24 cellular contexts compared by ENCODE assay signal in the genomic region with DNA sequence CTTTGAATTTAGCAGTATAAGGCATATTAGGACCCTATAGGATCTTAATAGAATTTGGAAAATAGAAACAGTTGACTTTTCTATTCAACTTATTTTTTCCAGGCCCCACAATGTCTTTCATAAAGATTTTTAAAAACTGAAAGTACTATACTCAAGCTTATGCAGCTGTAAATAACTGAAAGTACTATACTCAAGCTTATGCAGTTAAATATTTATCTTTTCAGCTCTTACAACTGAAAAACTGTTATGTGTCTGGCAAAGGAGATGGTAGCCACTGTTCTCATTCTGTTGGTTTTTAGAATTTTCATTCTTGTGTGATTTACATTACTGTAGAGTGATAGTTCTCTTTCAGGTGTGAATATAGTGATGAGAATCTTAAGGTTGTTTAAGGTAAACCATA. TPM values are rescaled to one million over a fixed set of nuclear protein-coding genes. Genes with fewer than 3 reads are reported as not detected.
A peak's percentile ranks its signal among the peaks of the same experiment; 100 is the strongest.
DNase-seq lines count a peak whose midpoint lies in the region; ATAC-seq, FAIRE-seq and TF ChIP-seq lines count a peak whose summit lies in the region.
"Had no signal": no experiment of that assay in that cellular context is flagged by ENCODE, and none has a peak within 500 bp of the region (broad histone marks: within the 10 kb centered on the region; RNA-seq: fewer than 3 reads in every experiment).

No MANE protein-coding gene starts in this region.

- H3K27ac Mint-ChIP-seq in nephron = peak overlapping the region; percentile 66 to 96 (median 92)
- H3K27ac Mint-ChIP-seq: activated naive CD8-positive, alpha-beta T cell treated with anti-CD3 and anti-CD28 coated beads, Interleukin-2, amount 10 ng/mL, durations not matched to agents 7 days and 5 days; T-helper 1 cell treated with Interleukin-12 subunit alpha and Interleukin-12 subunit beta and Interleukin-4 antibody, amounts not matched to agents 30 μg/mL and 1 μg/mL, for 36 hours had no signal

- TF ChIP-seq CTCF in VCaP (conservative IDR thresholded peaks at IDR 0.05) (no peak), nephron (IDR thresholded peaks at IDR 0.05; ENCODE audit: unreplicated experiment in 3 of 3) (no peak)

- ATAC-seq in GM21619 (IDR thresholded peaks at IDR 0.05; ENCODE audit: unreplicated experiment) = peak; percentile 70
- ATAC-seq: left cardiac atrium; naive thymus-derived CD8-positive, alpha-beta T cell; sciatic nerve had no signal

- FAIRE-seq in GM12892 (lab: Jason Lieb, UNC) = peak; percentile 33

- DNase-seq in GM12892 (ENCODE audit: insufficient read length) (no peak), NCI-H748 (lab: John Stamatoyannopoulos, UW; ENCODE audit: unreplicated experiment) (no peak)
- DNase-seq in activated CD8-positive, alpha-beta memory T cell treated with anti-CD3 and anti-CD28 coated beads, Interleukin-2, amount 50 U/mL, for 4 hours = no peak
- no peak for DNase-seq in effector CD8-positive, alpha-beta T cell (lab: John Stamatoyannopoulos, UW)
- DNase-seq in stimulated activated naive CD4-positive, alpha-beta T cell (lab: John Stamatoyannopoulos, UW) = no peak
- DNase-seq: ACHN; activated effector memory CD4-positive, alpha-beta T cell treated with Interleukin-2 at 50 U/mL for 16 hours; activated naive CD8-positive, alpha-beta T cell treated with anti-CD3 and anti-CD28 coated beads, Interleukin-2, amount 10 ng/mL, durations not matched to agents 7 days and 5 days; COR-L47; DND-41; effector memory CD4-positive, alpha-beta T cell; esophagus squamous epithelium; KBM-7; left cardiac atrium; naive thymus-derived CD8-positive, alpha-beta T cell; NCI-H524 treated with DMSO at 0.1 percent for 48 hours; posterior cingulate gyrus; uterus had no signal

- H3K4me3 Mint-ChIP-seq in nephron = no peak overlapping the region
- H3K4me3 Mint-ChIP-seq: activated naive CD8-positive, alpha-beta T cell treated with anti-CD3 and anti-CD28 coated beads, Interleukin-2, amount 10 ng/mL, durations not matched to agents 7 days and 5 days; T-helper 1 cell treated with Interleukin-12 subunit alpha and Interleukin-12 subunit beta and Interleukin-4 antibody, amounts not matched to agents 30 μg/mL and 1 μg/mL, for 36 hours had no signal

- peak overlapping the region; percentile 65 for H3K27ac ChIP-seq in VCaP
- H3K27ac ChIP-seq: BLaER1, esophagus squamous epithelium had no signal

- no peaks in the 10 kb centered on the region for H3K9me3 Mint-ChIP-seq in nephron
- H3K9me3 Mint-ChIP-seq: naive thymus-derived CD8-positive, alpha-beta T cell; T-helper 1 cell treated with Interleukin-12 subunit alpha and Interleukin-12 subunit beta and Interleukin-4 antibody, amounts not matched to agents 30 μg/mL and 1 μg/mL, for 36 hours had no signal

- H3K36me3 Mint-ChIP-seq in nephron (ENCODE audit: low read depth) = peaks cover 3% of the 10 kb centered on the region

- TF ChIP-seq POLR2A in GM12892 (IDR thresholded peaks at IDR 0.05; ENCODE audit: low read depth, low read length) = no peak

- peaks cover 48% of the 10 kb centered on the region for H3K4me1 Mint-ChIP-seq in nephron

- H3K27me3 Mint-ChIP-seq in nephron (ENCODE audit: low read depth) = no peaks in the 10 kb centered on the region
- H3K27me3 Mint-ChIP-seq: activated naive CD8-positive, alpha-beta T cell treated with anti-CD3 and anti-CD28 coated beads, Interleukin-2, amount 10 ng/mL, durations not matched to agents 7 days and 5 days; naive thymus-derived CD8-positive, alpha-beta T cell had no signal

RNA-seq across cellular contexts. Expression of gene HIPK3, which starts 16.5 kb away (rescaled TPM):
- polyA plus RNA-seq in GM12892 (2012; ENCODE audit: missing spikeins) = 18.3 TPM
